18 cellular contexts compared by ENCODE assay signal in the genomic region with DNA sequence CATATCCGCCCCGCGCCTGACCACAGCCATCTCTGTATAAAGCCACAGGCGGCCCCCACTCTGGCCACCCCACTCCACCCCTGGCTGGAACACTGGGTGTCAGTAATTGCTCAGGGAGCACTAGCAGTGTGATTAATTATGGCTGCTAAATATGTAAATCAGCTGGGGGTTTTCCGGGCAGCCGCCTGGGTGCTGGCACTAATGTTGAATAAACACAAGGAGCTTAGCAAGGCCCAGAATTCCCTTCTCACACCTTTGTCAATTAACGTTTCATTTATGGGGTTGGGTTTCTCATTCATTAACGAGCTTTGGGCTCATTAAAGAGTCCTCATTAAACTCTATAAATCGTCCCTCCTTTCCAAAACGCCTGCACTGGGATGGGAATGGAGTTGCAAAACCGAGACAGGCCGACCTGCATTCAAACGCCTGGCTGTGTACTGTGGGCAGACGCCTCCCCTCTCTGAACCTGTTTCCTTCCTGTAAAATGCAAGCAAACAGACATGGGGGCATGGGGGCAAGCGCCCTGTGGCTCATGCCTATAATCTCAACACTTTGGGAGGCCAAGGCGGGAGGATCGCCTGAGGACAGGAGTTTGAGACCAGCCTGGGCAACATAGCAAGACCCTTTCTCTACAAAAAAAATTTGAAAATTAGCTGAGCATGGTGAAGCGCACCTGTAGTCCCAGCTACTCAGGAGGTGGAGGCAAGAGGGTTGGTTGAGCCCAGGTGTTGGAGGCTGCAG. TPM values are rescaled to one million over a fixed set of nuclear protein-coding genes. Genes with fewer than 3 reads are reported as not detected.
A peak's percentile ranks its signal among the peaks of the same experiment; 100 is the strongest.
DNase-seq lines count a peak whose midpoint lies in the region; ATAC-seq, FAIRE-seq and TF ChIP-seq lines count a peak whose summit lies in the region.
"Had no signal": no experiment of that assay in that cellular context is flagged by ENCODE, and none has a peak within 500 bp of the region (broad histone marks: within the 10 kb centered on the region; RNA-seq: fewer than 3 reads in every experiment).

No MANE protein-coding gene starts in this region.

- H3K27ac ChIP-seq in H1 (ENCODE audit: low read depth, low read length): no peak overlapping the region
- H3K27ac ChIP-seq: GM23248 had no signal

- H4K91ac ChIP-seq in H1 (replicated peaks; ENCODE audit: insufficient read length, low read length): no peak overlapping the region

- 83% methylated on average over 18 of the region's 18 CpGs; no CpG with 5 or more reads in 1 of the 2 experiments for WGBS in H1 (ENCODE audit: extremely low coverage in 1 of 2, insufficient coverage in 1 of 2, insufficient read length in 1 of 2, insufficient replicate concordance in 2 of 2, low coverage in 1 of 2, low lambda C conversion rate in 2 of 2, missing lambda C conversion rate in 1 of 2), 2 experiments

- no peak for TF ChIP-seq POLR2A in H1 (IDR thresholded peaks at IDR 0.05; ENCODE audit: control extremely low read depth in 1 of 2, low read depth in 2 of 2, low read length in 2 of 2)

- H3K9me3 ChIP-seq in H1 (ENCODE audit: insufficient read depth in 2 of 2, low read depth in 1 of 2, low read length in 1 of 2): no peaks in the 10 kb centered on the region
- H3K9me3 ChIP-seq: Caco-2 had no signal

- H3K9me3 Mint-ChIP-seq in WTC11: no peaks in the 10 kb centered on the region
- H3K9me3 Mint-ChIP-seq in Calu3 (ENCODE audit: low read depth, unreplicated experiment): no peaks in the 10 kb centered on the region

- no peaks in the 10 kb centered on the region for H4K20me1 ChIP-seq in H1 (replicated peaks in 1 of 2; ENCODE audit: control insufficient read depth in 1 of 2, insufficient read depth in 2 of 2, low read length in 2 of 2)

- H3K18ac ChIP-seq in H1 (ENCODE audit: extremely low read depth, low read length): no peak overlapping the region

- H2BK12ac ChIP-seq in H1 (ENCODE audit: low read depth, low read length): no peak overlapping the region

- TF ChIP-seq EP300 in H1 (IDR thresholded peaks at IDR 0.05; ENCODE audit: borderline replicate concordance in 1 of 2, low read depth in 2 of 2, low read length in 2 of 2): no peak

- H3K23ac ChIP-seq in H1 (ENCODE audit: insufficient read length): no peak overlapping the region

- intact Hi-C loops in Calu3 (cut with micrococcal nuclease; ENCODE audit: unreplicated experiment): no loop called here

- H3K79me2 ChIP-seq in H1 (ENCODE audit: control insufficient read depth in 1 of 2, insufficient read depth in 2 of 2, low read length in 2 of 2): no peaks in the 10 kb centered on the region

- CTCF ChIA-PET in WTC11 (lab: Charles Lee) (interaction anchor here (0.6 to 5.3 kb wide), 4 partner anchors 11 to 74 kb away, joined by 5 to 30 read pairs (median 20); no protein-coding TSS in a partner anchor), H1 (lab: Charles Lee; ENCODE audit: partially characterized antibody) (interaction anchor here (1.0 to 6.0 kb wide), 4 partner anchors 10 to 46 kb away, joined by 5 to 44 read pairs (median 5); no protein-coding TSS in a partner anchor), Calu3 (lab: Charles Lee) (interaction anchor here (0.8 kb wide), 1 partner anchor 22 kb away, joined by 6 read pairs; no protein-coding TSS in a partner anchor)

- ATAC-seq in WTC11: no peak
- no peak for ATAC-seq in GM19452 (IDR thresholded peaks at IDR 0.05; ENCODE audit: unreplicated experiment)

- H3K4ac ChIP-seq in H1 (replicated peaks; ENCODE audit: insufficient read length, low read depth, low read length): no peak overlapping the region

- H3K14ac ChIP-seq in H1 (ENCODE audit: insufficient read length): no peak overlapping the region

- no peaks in the 10 kb centered on the region for H3K36me3 Mint-ChIP-seq in WTC11
- no peaks in the 10 kb centered on the region for H3K36me3 Mint-ChIP-seq in Calu3 (ENCODE audit: insufficient read depth, unreplicated experiment)

- H3K27me3 Mint-ChIP-seq in WTC11 (ENCODE audit: low read depth) (no peaks in the 10 kb centered on the region; the same call in 1 of the 2 replicates), Calu3 (ENCODE audit: unreplicated experiment) (no peaks in the 10 kb centered on the region)

- no peaks in the 10 kb centered on the region for H3K36me3 ChIP-seq in H1 (ENCODE audit: control insufficient read depth in 2 of 4, insufficient read depth in 4 of 4, low read length in 3 of 4)

- FAIRE-seq in H1 (lab: Jason Lieb, UNC): no peak

- no peak overlapping the region for H3K4me2 ChIP-seq in H1 (ENCODE audit: insufficient read depth in 1 of 2, low read depth in 2 of 2, low read length in 2 of 2)

- H3K4me3 Mint-ChIP-seq in WTC11 (no peak overlapping the region), Calu3 (ENCODE audit: low read depth, unreplicated experiment) (no peak overlapping the region)

- DNase-seq in Daoy (ENCODE audit: low read depth) (peak; percentile 51), WTC11 (ENCODE audit: low spot score) (no peak), H1 (ENCODE audit: low read depth in 1 of 2, low spot score in 2 of 2) (no peak), pons (ENCODE audit: low spot score) (peak; percentile 52), Calu3 (no peak), D341Med (ENCODE audit: low spot score) (no peak)
- DNase-seq in effector CD4-positive, alpha-beta T cell: no peak
- DNase-seq: Caco-2; GM23248; NCI-H1048; NCI-H226; NCI-H524 treated with DMSO at 0.1 percent for 48 hours; NK-92 treated with Interleukin-12 subunit alpha and Interleukin-12 subunit beta, amount 100 ng/mL, for 24 hours; OCI-M1; SHP77 treated with DMSO at 0.1 percent for 48 hours had no signal

- H3K23me2 ChIP-seq in H1 (ENCODE audit: low read depth, low read length): no peaks in the 10 kb centered on the region

- POLR2A ChIA-PET in WTC11 (lab: Charles Lee) (no interaction called here), H1 (lab: Charles Lee; ENCODE audit: partially characterized antibody) (interaction anchor here (1.2 to 1.4 kb wide), 3 partner anchors 8 to 14 kb away, joined by 4 to 5 read pairs (median 4); no protein-coding TSS in a partner anchor)

- H2BK15ac ChIP-seq in H1 (ENCODE audit: low read length): no peak overlapping the region

- TF ChIP-seq CTCF in WTC11 (IDR thresholded peaks at IDR 0.05): no peak
- no peak for TF ChIP-seq CTCF in H1 (IDR thresholded peaks at IDR 0.05; ENCODE audit: control extremely low read depth in 1 of 3, insufficient read depth in 1 of 3, low read depth in 1 of 3, low read length in 3 of 3)
- TF ChIP-seq CTCF in Calu3 (IDR thresholded peaks at IDR 0.05; ENCODE audit: unreplicated experiment): no peak

- no peak overlapping the region for H3K9ac ChIP-seq in H1 (replicated peaks in 1 of 4; ENCODE audit: extremely low read depth in 1 of 4, low read depth in 3 of 4, low read length in 3 of 4)
- H3K9ac ChIP-seq: GM23248 had no signal

- no peaks in the 10 kb centered on the region for H3K27me3 ChIP-seq in H1 (replicated peaks in 1 of 4; ENCODE audit: control insufficient read depth in 3 of 4, extremely low read depth in 1 of 4, insufficient read depth in 3 of 4, low read length in 3 of 4)

- no peak overlapping the region for H4K8ac ChIP-seq in H1 (ENCODE audit: extremely low read depth, insufficient read depth, low read length)

- H3K4me3 ChIP-seq in H1 (ENCODE audit: extremely low read depth in 1 of 4, insufficient read depth in 2 of 4, low read depth in 3 of 4, low read length in 4 of 4): no peak overlapping the region
- H3K4me3 ChIP-seq: GM23248 had no signal

- no peak overlapping the region for H4K5ac ChIP-seq in H1 (ENCODE audit: insufficient read length, low read depth, low read length)

- H2AK5ac ChIP-seq in H1 (ENCODE audit: low read depth, low read length): no peak overlapping the region

- no peak overlapping the region for H2AFZ ChIP-seq in H1 (ENCODE audit: low read length)
- H2AFZ ChIP-seq: GM23248 had no signal

- TF ChIP-seq RAD21 in H1 (IDR thresholded peaks at IDR 0.05 in 1 of 2, conservative IDR thresholded peaks at IDR 0.05 in 1 of 2; ENCODE audit: low read depth in 2 of 2, low read length in 2 of 2): no peak

- H3K4me1 ChIP-seq in H1 (replicated peaks in 1 of 4; ENCODE audit: control insufficient read depth in 3 of 4, insufficient read depth in 4 of 4, low read length in 3 of 4): peaks cover 0 to 6% (median 3%) of the 10 kb centered on the region in 4 experiments; a peak in 5 of 7 replicates
- H3K4me1 ChIP-seq: Caco-2 had no signal

- no peak overlapping the region for H2BK120ac ChIP-seq in H1 (replicated peaks; ENCODE audit: low read depth, low read length)

- no TSS peak for BruUV-seq in Calu3 (replicated peaks; lab: Mats Ljungman, UMichigan)

- H3K27ac Mint-ChIP-seq in WTC11 (no peak overlapping the region), Calu3 (ENCODE audit: unreplicated experiment) (no peak overlapping the region)

- no peaks in the 10 kb centered on the region for H3K79me1 ChIP-seq in H1 (ENCODE audit: low read depth, low read length)

- no peak overlapping the region for H2BK5ac ChIP-seq in H1 (ENCODE audit: low read depth, low read length)

- H2BK20ac ChIP-seq in H1 (ENCODE audit: low read length): no peak overlapping the region

- no peak overlapping the region for H3K56ac ChIP-seq in H1 (replicated peaks; ENCODE audit: insufficient read length, low read depth, low read length)

- peaks cover 15% of the 10 kb centered on the region for H3K4me1 Mint-ChIP-seq in WTC11
- H3K4me1 Mint-ChIP-seq in Calu3 (ENCODE audit: low read depth, unreplicated experiment): no peaks in the 10 kb centered on the region

RNA-seq across cellular contexts. Expression of gene OLFM2, which starts 17.7 kb away (rescaled TPM):
- total RNA-seq in Daoy (2014; rRNA removed; shearing (Covaris generic)): 8.2 and 15.7 TPM in 2 replicates
- total RNA-seq in WTC11 (2021): 66.0 to 93.3 TPM (median 91.8 TPM) in 3 replicates
- total RNA-seq in H1 (2021; fragmentation: NEBNext Ultra II Directional; extraction: Animal tissue kit (Norgen Biotek cat#: 25700)): 68.2 and 72.0 TPM in 2 replicates
- polyA plus RNA-seq in H1 (2011; rRNA removed): 151 and 238 TPM in 2 replicates
- polyA plus RNA-seq in H1 (2011; cell fraction: cytosol; rRNA removed): 133 TPM
- 130 TPM for polyA plus RNA-seq in H1 (2011; cell fraction: nucleus; rRNA removed)
- 45.7 to 81.7 TPM (median 69.5 TPM) in 4 replicates for polyA plus RNA-seq in H1 (2012, experiment 1 of 2)
- 69.6 TPM for polyA plus RNA-seq in H1 (2012, experiment 2 of 2)
- polyA plus RNA-seq in H1 (2013, experiment 1 of 2): 86.9 TPM
- polyA plus RNA-seq in H1 (2013, experiment 2 of 2): 91.1 TPM
- polyA minus RNA-seq in H1 (2011; rRNA and poly(A)+ RNA removed): 61.1 and 62.1 TPM in 2 replicates
- polyA minus RNA-seq in H1 (2011; cell fraction: cytosol; rRNA and poly(A)+ RNA removed): 74.7 TPM
- polyA minus RNA-seq in H1 (2011; cell fraction: nucleus; rRNA and poly(A)+ RNA removed): 48.8 TPM
- total RNA-seq in Calu3 (2022): 11.2 and 14.9 TPM in 2 replicates
- total RNA-seq: MCF 10A had no signal

RNA-seq across cellular contexts. Expression of gene COL5A3, which starts 56.3 kb away (rescaled TPM):
- total RNA-seq in Daoy (2014; rRNA removed; shearing (Covaris generic)): 2.8 and 4.1 TPM in 2 replicates
- total RNA-seq in WTC11 (2021) (0.81 to 1.2 TPM (median 0.96 TPM) in 3 replicates), Calu3 (2022) (0.26 and 0.49 TPM in 2 replicates)
- total RNA-seq in H1 (2021; fragmentation: NEBNext Ultra II Directional; extraction: Animal tissue kit (Norgen Biotek cat#: 25700)): 0.74 and 0.75 TPM in 2 replicates
- polyA plus RNA-seq in H1 (2011; rRNA removed): 0.67 and 1.2 TPM in 2 replicates
- 0.78 TPM for polyA plus RNA-seq in H1 (2011; cell fraction: cytosol; rRNA removed)
- polyA plus RNA-seq in H1 (2011; cell fraction: nucleus; rRNA removed): 2.2 TPM
- 0.76 to 1.1 TPM (median 0.93 TPM) in 4 replicates for polyA plus RNA-seq in H1 (2012, experiment 1 of 2)
- polyA plus RNA-seq in H1 (2012, experiment 2 of 2): 0.80 TPM
- polyA plus RNA-seq in H1 (2013, experiment 1 of 2): 0.61 TPM
- 0.57 TPM for polyA plus RNA-seq in H1 (2013, experiment 2 of 2)
- polyA minus RNA-seq in H1 (2011; rRNA and poly(A)+ RNA removed): 0.29 and 0.44 TPM in 2 replicates
- 0.66 TPM for polyA minus RNA-seq in H1 (2011; cell fraction: cytosol; rRNA and poly(A)+ RNA removed)
- 0.40 TPM for polyA minus RNA-seq in H1 (2011; cell fraction: nucleus; rRNA and poly(A)+ RNA removed)
- total RNA-seq: Caco-2, G401 had no signal

RNA-seq across cellular contexts. Expression of gene RDH8, which starts 59.3 kb away (rescaled TPM):
- not detected in 2 replicates for total RNA-seq in Daoy (2014; rRNA removed; shearing (Covaris generic))
- total RNA-seq in WTC11 (2021) (0.27 TPM in 1 of 3 replicates, not detected in the others), Calu3 (2022) (not detected in 2 replicates)
- not detected in 2 replicates for total RNA-seq in H1 (2021; fragmentation: NEBNext Ultra II Directional; extraction: Animal tissue kit (Norgen Biotek cat#: 25700))
- polyA plus RNA-seq in H1 (2011; rRNA removed): 0.38 and 0.58 TPM in 2 replicates
- polyA plus RNA-seq in H1 (2011; cell fraction: cytosol; rRNA removed): 0.31 TPM
- 0.94 TPM for polyA plus RNA-seq in H1 (2011; cell fraction: nucleus; rRNA removed)
- polyA plus RNA-seq in H1 (2012, experiment 1 of 2): 0.18 TPM in 1 of 4 replicates, not detected in the others
- not detected for polyA plus RNA-seq in H1 (2012, experiment 2 of 2)
- polyA plus RNA-seq in H1 (2013, experiment 1 of 2): not detected
- polyA plus RNA-seq in H1 (2013, experiment 2 of 2): not detected
- polyA minus RNA-seq in H1 (2011; rRNA and poly(A)+ RNA removed): not detected in 2 replicates
- not detected for polyA minus RNA-seq in H1 (2011; cell fraction: cytosol; rRNA and poly(A)+ RNA removed)
- polyA minus RNA-seq in H1 (2011; cell fraction: nucleus; rRNA and poly(A)+ RNA removed): not detected
- total RNA-seq: Caco-2, G401, MCF 10A had no signal

Comparison
In these comparisons a context has a peak if more than half of its experiments do, and no peak if none do; other contexts are left out.
1. DNase-seq: peak in Daoy (single experiment) and pons (single experiment); none in WTC11 (single experiment), H1 (0 of 2), Calu3 (single experiment), D341Med (single experiment) and effector CD4-positive, alpha-beta T cell (single experiment).